ENCODE assay signal across 12 cellular contexts in the genomic region with DNA sequence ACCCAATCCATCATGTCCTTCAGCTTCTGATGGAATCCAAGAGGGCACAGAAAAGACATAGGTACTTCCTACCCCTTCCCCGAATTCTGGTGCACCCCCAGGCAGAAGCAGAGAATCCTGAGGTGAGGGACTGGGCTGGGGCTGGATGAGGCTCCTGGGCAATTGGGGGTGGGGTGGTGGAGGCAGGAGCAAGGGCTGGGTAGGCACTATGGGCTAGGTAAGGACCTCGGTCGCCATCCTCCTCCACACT. TPM values are rescaled to one million over a fixed set of nuclear protein-coding genes. Genes with fewer than 3 reads are reported as not detected.
DNase-seq lines count a peak whose midpoint lies in the region; ATAC-seq and TF ChIP-seq lines count a peak whose summit lies in the region.
"Had no signal": no experiment of that assay in that cellular context is flagged by ENCODE, and none has a peak within 500 bp of the region (broad histone marks: within the 10 kb centered on the region; RNA-seq: fewer than 3 reads in every experiment).

No MANE protein-coding gene starts in this region.

- peak overlapping the region; percentile 92 for H3K9ac ChIP-seq in NT2/D1 (ENCODE audit: insufficient read length, low read depth)

- H3K27me3 Mint-ChIP-seq in activated CD4-positive, alpha-beta T cell treated with anti-CD3 and anti-CD28 coated beads for 36 hours, result peaks cover 28% of the 10 kb centered on the region
- H3K27me3 Mint-ChIP-seq in glutamatergic neuron (ENCODE audit: unreplicated experiment), result peaks cover 27% of the 10 kb centered on the region

- peaks cover 65% of the 10 kb centered on the region for H3K4me1 Mint-ChIP-seq in activated CD4-positive, alpha-beta T cell treated with anti-CD3 and anti-CD28 coated beads for 36 hours
- H3K4me1 Mint-ChIP-seq in glutamatergic neuron (ENCODE audit: low read depth, unreplicated experiment), result peaks cover 13% of the 10 kb centered on the region

- intact Hi-C loops in activated CD4-positive, alpha-beta T cell treated with anti-CD3 and anti-CD28 coated beads for 36 hours (cut with DNase I, micrococcal nuclease), result loop anchor here in 1 of 2 experiments (2.0 to 5.0 kb wide), 3 partner anchors 327 to 455 kb away; a partner anchor contains a TSS
- intact Hi-C loops in gastrocnemius medialis (cut with DNase I; ENCODE audit: low total_unique reads), result loop anchor here (2.0 to 5.0 kb wide), 2 partner anchors 50 to 127 kb away; a partner anchor contains a TSS
- intact Hi-C loops in tibial artery (cut with DNase I; ENCODE audit: low total_unique reads), result no loop called here

- no peak for TF ChIP-seq CTCF in glutamatergic neuron (IDR thresholded peaks at IDR 0.05; ENCODE audit: partially characterized antibody, unreplicated experiment)
- no peak for TF ChIP-seq CTCF in gastrocnemius medialis (IDR thresholded peaks at IDR 0.05 in 4 of 5, conservative IDR thresholded peaks at IDR 0.05 in 1 of 5)
- no peak for TF ChIP-seq CTCF in tibial artery (IDR thresholded peaks at IDR 0.05)

- peak overlapping the region; percentile 75 for H3K4me3 Mint-ChIP-seq in activated CD4-positive, alpha-beta T cell treated with anti-CD3 and anti-CD28 coated beads for 36 hours
- peak overlapping the region; percentile 94 for H3K4me3 Mint-ChIP-seq in glutamatergic neuron (ENCODE audit: unreplicated experiment)

- H3K36me3 ChIP-seq in NT2/D1 (ENCODE audit: insufficient read depth, insufficient read length, low read length) (no peaks in the 10 kb centered on the region), gastrocnemius medialis (no peaks in the 10 kb centered on the region), tibial artery (no peaks in the 10 kb centered on the region)
- H3K36me3 ChIP-seq: brain microvascular endothelial cell had no signal

- no peaks in the 10 kb centered on the region for H3K9me3 Mint-ChIP-seq in activated CD4-positive, alpha-beta T cell treated with anti-CD3 and anti-CD28 coated beads for 36 hours (ENCODE audit: low read depth)
- peaks cover 25% of the 10 kb centered on the region for H3K9me3 Mint-ChIP-seq in glutamatergic neuron (ENCODE audit: unreplicated experiment)

- ATAC-seq in activated CD4-positive, alpha-beta T cell treated with anti-CD3 and anti-CD28 coated beads for 36 hours, result no peak
- ATAC-seq in gastrocnemius medialis, result no peak
- ATAC-seq: foreskin keratinocyte had no signal

- H3K4me1 ChIP-seq in NT2/D1 (ENCODE audit: insufficient read depth, insufficient read length) (peaks cover 9% of the 10 kb centered on the region), gastrocnemius medialis (peaks cover 29 to 33% of the 10 kb centered on the region in 2 donors), tibial artery (peaks cover 0 to 37% (median 27%) of the 10 kb centered on the region in 4 donors)
- H3K4me1 ChIP-seq: foreskin keratinocyte had no signal

- in situ Hi-C loops in gastrocnemius medialis (cut with MboI; ENCODE audit: low sequenced_read_pairs in 4 of 4), result no loop called here

- H3K27ac Mint-ChIP-seq in activated CD4-positive, alpha-beta T cell treated with anti-CD3 and anti-CD28 coated beads for 36 hours, result peak overlapping the region; percentile 69
- H3K27ac Mint-ChIP-seq in glutamatergic neuron (ENCODE audit: unreplicated experiment), result no peak overlapping the region

- H3K27ac ChIP-seq in gastrocnemius medialis (peak overlapping the region; percentile 30 to 83 (median 59)), tibial artery (no peak overlapping the region)
- H3K27ac ChIP-seq: brain microvascular endothelial cell, foreskin keratinocyte had no signal

- peaks cover 18% of the 10 kb centered on the region for H3K36me3 Mint-ChIP-seq in activated CD4-positive, alpha-beta T cell treated with anti-CD3 and anti-CD28 coated beads for 36 hours (ENCODE audit: low read depth)
- H3K36me3 Mint-ChIP-seq in glutamatergic neuron (ENCODE audit: unreplicated experiment), result peaks cover 7% of the 10 kb centered on the region

- H3K9me3 ChIP-seq in NT2/D1 (ENCODE audit: insufficient read depth, low read length), result no peaks in the 10 kb centered on the region
- H3K9me3 ChIP-seq in gastrocnemius medialis, result no peaks in the 10 kb centered on the region
- no peaks in the 10 kb centered on the region for H3K9me3 ChIP-seq in tibial artery

- POLR2A ChIA-PET in activated CD4-positive, alpha-beta T cell treated with anti-CD3 and anti-CD28 coated beads for 36 hours (lab: Charles Lee), result no interaction called here

- no peaks in the 10 kb centered on the region for H3K27me3 ChIP-seq in NT2/D1 (ENCODE audit: insufficient read depth, insufficient read length)
- peaks cover 10 to 19% (median 14%) of the 10 kb centered on the region in 3 donors for H3K27me3 ChIP-seq in gastrocnemius medialis
- peaks cover 7 to 80% of the 10 kb centered on the region in 2 donors for H3K27me3 ChIP-seq in tibial artery

- DNase-seq in activated CD4-positive, alpha-beta T cell treated with anti-CD3 and anti-CD28 coated beads for 36 hours, result peak; percentile 13
- DNase-seq in activated CD4-positive, alpha-beta T cell treated with anti-CD3 and anti-CD28 coated beads for 4 hours, result no peak
- DNase-seq in NT2/D1 (ENCODE audit: low read depth, low spot score) (no peak), glutamatergic neuron (no peak), gastrocnemius medialis (peak in 1 of 2 donors; percentile 6), NCI-H1092 (lab: John Stamatoyannopoulos, UW) (no peak), NCI-H1930 (lab: John Stamatoyannopoulos, UW) (no peak), tibial artery (no peak)
- DNase-seq: brain microvascular endothelial cell; foreskin keratinocyte; NCI-H1105; stimulated activated CD4-positive, alpha-beta T cell treated with anti-CD3 and anti-CD28 coated beads, Interleukin-2, amount 100 ng/mL, for 24 hours had no signal

- peak overlapping the region; percentile 83 for H3K4me3 ChIP-seq in NT2/D1 (ENCODE audit: insufficient read length, low read depth)
- H3K4me3 ChIP-seq in gastrocnemius medialis, result peak overlapping the region in 1 of 4 donors; percentile 65
- no peak overlapping the region for H3K4me3 ChIP-seq in tibial artery

- CTCF ChIA-PET in activated CD4-positive, alpha-beta T cell treated with anti-CD3 and anti-CD28 coated beads for 36 hours (lab: Charles Lee), result interaction anchor here (0.9 kb wide), 1 partner anchor 32 kb away, joined by 4 read pairs; no protein-coding TSS in a partner anchor

- TF ChIP-seq POLR2A in gastrocnemius medialis (IDR thresholded peaks at IDR 0.05), result no peak

RNA-seq across cellular contexts. Expression of a gene that starts 2.8 kb away (rescaled TPM):
- 1 to 10 TPM; 9.1 to 9.7 TPM for total RNA-seq in activated CD4-positive, alpha-beta T cell treated with anti-CD3 and anti-CD28 coated beads for 36 hours
- total RNA-seq in glutamatergic neuron (ENCODE audit: unreplicated experiment), result 10.6 TPM
- total RNA-seq in gastrocnemius medialis, result 1 to 10 TPM in 1 of 4 donors, under 1 TPM in 3; 0.25 to 1.4 (median 0.53) TPM
- total RNA-seq: foreskin keratinocyte had no signal

RNA-seq across cellular contexts. Expression of a gene that starts 33.5 kb away (rescaled TPM):
- 10 to 100 TPM; 44.0 to 63.4 TPM for total RNA-seq in activated CD4-positive, alpha-beta T cell treated with anti-CD3 and anti-CD28 coated beads for 36 hours
- total RNA-seq in glutamatergic neuron (ENCODE audit: unreplicated experiment) (0.88 TPM), gastrocnemius medialis (under 1 TPM in 1 of 4 donors, not detected in 3; 0.09 TPM)

RNA-seq across cellular contexts. Expression of a gene that starts 44.3 kb away (rescaled TPM):
- 10 to 100 TPM; 50.3 to 53.6 TPM for total RNA-seq in activated CD4-positive, alpha-beta T cell treated with anti-CD3 and anti-CD28 coated beads for 36 hours
- total RNA-seq in glutamatergic neuron (ENCODE audit: unreplicated experiment) (28.3 TPM), gastrocnemius medialis (100 to 1,000 TPM; 155 to 232 (median 200) TPM)

RNA-seq across cellular contexts. Expression of a gene that starts 52.2 kb away (rescaled TPM):
- 100 to 1,000 TPM; 220 to 227 TPM for total RNA-seq in activated CD4-positive, alpha-beta T cell treated with anti-CD3 and anti-CD28 coated beads for 36 hours
- total RNA-seq in glutamatergic neuron (ENCODE audit: unreplicated experiment) (38.9 TPM), gastrocnemius medialis (10 to 100 TPM in 1 of 4 donors, 1 to 10 TPM in 3; 4.0 to 18.3 (median 6.0) TPM)

Comparison
In these comparisons a context has a peak if more than half of its experiments do, and no peak if none do; other contexts are left out.
1. H3K27ac ChIP-seq: peak in gastrocnemius medialis (4 of 4); none in tibial artery (0 of 2).
2. RNA of a gene that starts 33.5 kb away (total RNA-seq): 44.0 to 63.4 TPM in activated CD4-positive, alpha-beta T cell treated with anti-CD3 and anti-CD28 coated beads for 36 hours; 0.88 TPM in glutamatergic neuron (single experiment) and 0.09 TPM in gastrocnemius medialis; every median in the first group is over 10 times any median in the second.